37 cellular contexts compared by ENCODE assay signal in genomic region chrX:4249401-4249800, GRCh38.
"Had no signal": no experiment of that assay in that cellular context is flagged by ENCODE, and none has a peak within 500 bp of the region (broad histone marks: within the 10 kb centered on the region; RNA-seq: fewer than 3 reads in every experiment).

No MANE protein-coding gene starts in this region.

- H3K36me3 ChIP-seq: adrenal gland, cardiac muscle cell had no signal

- H3K27ac ChIP-seq: adrenal gland, body of pancreas, cardiac muscle cell, VCaP had no signal

- H3K4me3 Mint-ChIP-seq: activated B cell treated with CpG ODN at 0.5 μM for 24 hours; activated CD4-positive, alpha-beta memory T cell treated with anti-CD3 and anti-CD28 coated beads for 36 hours; activated CD4-positive, alpha-beta T cell treated with anti-CD3 and anti-CD28 coated beads, Interleukin-2, amount 10 ng/mL, durations not matched to agents 24 days and 14 days; activated CD8-positive, alpha-beta T cell treated with anti-CD3 and anti-CD28 coated beads for 36 hours; activated naive CD4-positive, alpha-beta T cell treated with anti-CD3 and anti-CD28 coated beads for 36 hours; activated naive CD8-positive, alpha-beta T cell treated with anti-CD3 and anti-CD28 coated beads for 36 hours; activated T-cell treated with anti-CD3 and anti-CD28 coated beads, Interleukin-2, amount 50 U/mL, for 4 hours; activated T-cell treated with anti-CD3 and anti-CD28 coated beads, Interleukin-2, amount 50 U/mL, for 72 hours; activated T-helper 1 cell treated with anti-CD3 and anti-CD28 coated beads, Interleukin-12 subunit alpha, Interleukin-12 subunit beta, Interleukin-2, Interleukin-4 antibody, amounts not matched to agents 30 ng/mL and 10 ng/mL and 1 ng/mL, durations not matched to agents 14 hours and 24 hours and 36 hours; activated T-helper 17 cell treated with anti-CD3 and anti-CD28 coated beads, Interleukin-2, amount 50 U/mL, for 72 hours; central memory CD8-positive, alpha-beta T cell; T-helper 1 cell treated with Interleukin-12 subunit alpha and Interleukin-12 subunit beta and Interleukin-4 antibody, amounts not matched to agents 30 μg/mL and 1 μg/mL, for 36 hours; T-helper 2 cell treated with Interferon-gamma antibody and Interleukin-4, amounts not matched to agents 5 μg/mL and 100 μg/mL, for 36 hours had no signal

- H3K27me3 ChIP-seq: adrenal gland, body of pancreas, cardiac muscle cell had no signal

- ATAC-seq: activated CD8-positive, alpha-beta T cell treated with anti-CD3 and anti-CD28 coated beads for 36 hours; activated naive CD4-positive, alpha-beta T cell treated with anti-CD3 and anti-CD28 coated beads, Interleukin-2, amount 50 U/mL, for 72 hours; activated T-cell treated with anti-CD3 and anti-CD28 coated beads, Interleukin-2, amount 50 U/mL, for 4 hours; activated T-cell treated with anti-CD3 and anti-CD28 coated beads, Interleukin-2, amount 50 U/mL, for 72 hours; activated T-helper 17 cell treated with anti-CD3 and anti-CD28 coated beads, Interleukin-2, amount 50 U/mL, for 72 hours; body of pancreas had no signal

- H3K9me3 Mint-ChIP-seq: activated B cell treated with CpG ODN at 0.5 μM for 24 hours; activated naive CD4-positive, alpha-beta T cell treated with anti-CD3 and anti-CD28 coated beads for 36 hours; central memory CD8-positive, alpha-beta T cell had no signal

- H3K4me1 Mint-ChIP-seq: activated T-helper 17 cell treated with anti-CD3 and anti-CD28 coated beads, Interleukin-2, amount 50 U/mL, for 72 hours; central memory CD8-positive, alpha-beta T cell had no signal

- FAIRE-seq: TTC549 had no signal

- H3K4me1 ChIP-seq: adrenal gland, body of pancreas had no signal

- DNase-seq: activated B cell treated with CpG ODN at 0.5 μM for 24 hours; activated CD4-positive, alpha-beta memory T cell treated with anti-CD3 and anti-CD28 coated beads for 36 hours; activated CD4-positive, alpha-beta T cell treated with anti-CD3 and anti-CD28 coated beads for 4 hours; activated CD4-positive, alpha-beta T cell treated with anti-CD3 and anti-CD28 coated beads, Interleukin-2, amount 10 ng/mL, durations not matched to agents 24 days and 14 days; activated CD4-positive, alpha-beta T cell treated with anti-CD3 and anti-CD28 coated beads, Interleukin-2, amount 50 U/mL, for 1 hour; activated CD4-positive, alpha-beta T cell treated with anti-CD3 and anti-CD28 coated beads, Interleukin-2, amount 50 U/mL, for 4 hours; activated CD4-positive, CD25-positive, alpha-beta regulatory T cell treated with anti-CD3 and anti-CD28 coated beads, Interleukin-2, amount 50 U/mL, for 72 hours; activated CD8-positive, alpha-beta memory T cell treated with anti-CD3 and anti-CD28 coated beads, Interleukin-2, amount 50 U/mL, for 4 hours; activated CD8-positive, alpha-beta T cell treated with anti-CD3 and anti-CD28 coated beads for 36 hours; activated effector memory CD4-positive, alpha-beta T cell treated with anti-CD3 and anti-CD28 coated beads, Interleukin-2, amount 50 U/mL, for 16 hours; activated gamma-delta T cell treated with Interleukin-2 at 50 U/mL for 16 hours; activated naive CD4-positive, alpha-beta T cell; activated naive CD4-positive, alpha-beta T cell treated with anti-CD3 and anti-CD28 coated beads for 36 hours; activated naive CD4-positive, alpha-beta T cell treated with anti-CD3 and anti-CD28 coated beads, Interleukin-2, amount 50 U/mL, for 16 hours; activated naive CD8-positive, alpha-beta T cell treated with anti-CD3 and anti-CD28 coated beads for 36 hours; activated T-cell treated with anti-CD3 and anti-CD28 coated beads for 4 hours; activated T-cell treated with anti-CD3 and anti-CD28 coated beads, Interleukin-2, amount 50 U/mL, for 1 hour; activated T-cell treated with anti-CD3 and anti-CD28 coated beads, Interleukin-2, amount 50 U/mL, for 4 hours; activated T-cell treated with anti-CD3 and anti-CD28 coated beads, Interleukin-2, amount 50 U/mL, for 72 hours; adrenal gland; amniotic stem cell; aorta; body of pancreas; caudate nucleus; cerebellar nuclear complex; T-helper 1 cell; T-helper 2 cell; T-helper 9 cell had no signal

- H3K36me3 Mint-ChIP-seq: activated CD4-positive, alpha-beta memory T cell treated with anti-CD3 and anti-CD28 coated beads for 36 hours had no signal

- H3K9me3 ChIP-seq: adrenal gland, body of pancreas had no signal

- H3K27me3 Mint-ChIP-seq: activated B cell treated with CpG ODN at 0.5 μM for 24 hours; activated CD4-positive, alpha-beta T cell treated with anti-CD3 and anti-CD28 coated beads, Interleukin-2, amount 10 ng/mL, durations not matched to agents 24 days and 14 days; activated CD8-positive, alpha-beta T cell treated with anti-CD3 and anti-CD28 coated beads for 36 hours; activated T-helper 17 cell treated with anti-CD3 and anti-CD28 coated beads, Interleukin-2, amount 50 U/mL, for 72 hours; central memory CD8-positive, alpha-beta T cell had no signal

- H3K27ac Mint-ChIP-seq: activated B cell treated with CpG ODN at 0.5 μM for 24 hours; activated CD4-positive, alpha-beta memory T cell treated with anti-CD3 and anti-CD28 coated beads for 36 hours; activated CD4-positive, alpha-beta T cell treated with anti-CD3 and anti-CD28 coated beads, Interleukin-2, amount 10 ng/mL, durations not matched to agents 24 days and 14 days; activated CD8-positive, alpha-beta T cell treated with anti-CD3 and anti-CD28 coated beads for 36 hours; activated naive CD4-positive, alpha-beta T cell treated with anti-CD3 and anti-CD28 coated beads for 36 hours; activated naive CD4-positive, alpha-beta T cell treated with anti-CD3 and anti-CD28 coated beads, Interleukin-2, amount 50 U/mL, for 72 hours; activated naive CD8-positive, alpha-beta T cell treated with anti-CD3 and anti-CD28 coated beads for 36 hours; activated T-cell treated with anti-CD3 and anti-CD28 coated beads, Interleukin-2, amount 50 U/mL, for 72 hours; activated T-helper 1 cell treated with anti-CD3 and anti-CD28 coated beads, Interleukin-12 subunit alpha, Interleukin-12 subunit beta, Interleukin-2, Interleukin-4 antibody, amounts not matched to agents 30 ng/mL and 10 ng/mL and 1 ng/mL, durations not matched to agents 14 hours and 24 hours and 36 hours; activated T-helper 17 cell treated with anti-CD3 and anti-CD28 coated beads, Interleukin-2, amount 50 U/mL, for 72 hours; T-helper 1 cell treated with Interleukin-12 subunit alpha and Interleukin-12 subunit beta and Interleukin-4 antibody, amounts not matched to agents 30 μg/mL and 1 μg/mL, for 36 hours; T-helper 2 cell treated with Interferon-gamma antibody and Interleukin-4, amounts not matched to agents 5 μg/mL and 100 μg/mL, for 36 hours had no signal

- H3K4me3 ChIP-seq: adrenal gland, body of pancreas, cardiac muscle cell had no signal
